In genomic region chr18:41745166-41746049, GRCh38 we compare ENCODE assay signal across 9 cellular contexts.
DNase-seq lines count a peak whose midpoint lies in the region; ATAC-seq and TF ChIP-seq lines count a peak whose summit lies in the region.
"Had no signal": no experiment of that assay in that cellular context is flagged by ENCODE, and none has a peak within 500 bp of the region (broad histone marks: within the 10 kb centered on the region; RNA-seq: fewer than 3 reads in every experiment).

No MANE protein-coding gene starts in this region.

- no peaks in the 10 kb centered on the region for H3K27me3 ChIP-seq in thyroid gland

- no peak overlapping the region for H3K4me3 ChIP-seq in thyroid gland (replicated peaks in 1 of 3)

- peak; percentile 61 for ATAC-seq in HG03457 (IDR thresholded peaks at IDR 0.05; ENCODE audit: unreplicated experiment)
- ATAC-seq in GM18520 (IDR thresholded peaks at IDR 0.05; ENCODE audit: unreplicated experiment) = no peak

- peak; percentile 24 for DNase-seq in 8988T
- peak; percentile 38 for DNase-seq in NCI-H345 treated with DMSO at 0.1 percent for 48 hours (lab: John Stamatoyannopoulos, UW; ENCODE audit: unreplicated experiment)
- peak; percentile 55 for DNase-seq in amniotic epithelial cell (ENCODE audit: low read depth)
- peak; percentile 77 for DNase-seq in iPS-NIHi7 (ENCODE audit: extremely low spot score)
- peak; percentile 36 to 56 for DNase-seq in thyroid gland

- TF ChIP-seq CTCF in GM12872 (IDR thresholded peaks at IDR 0.05; ENCODE audit: insufficient read depth, low read depth, low read length) (peak; percentile 65), thyroid gland (IDR thresholded peaks at IDR 0.05) (peak; percentile 17 to 60 (median 38))

- no peak for TF ChIP-seq POLR2A in thyroid gland (IDR thresholded peaks at IDR 0.05)

- H3K27ac ChIP-seq in thyroid gland = no peak overlapping the region
- H3K27ac ChIP-seq: epithelial cell of prostate had no signal

- no peaks in the 10 kb centered on the region for H3K36me3 ChIP-seq in thyroid gland

- H3K9me3 ChIP-seq in thyroid gland = no peaks in the 10 kb centered on the region

- 37 to 38% methylated on average over 5 of the region's 5 CpGs for WGBS in thyroid gland, 2 donors

- no peaks in the 10 kb centered on the region for H3K4me1 ChIP-seq in thyroid gland

- intact Hi-C loops in thyroid gland (cut with DNase I) = no loop called here

Comparison
In these comparisons a context has a peak if more than half of its experiments do, and no peak if none do; other contexts are left out.
1. DNase-seq: peak in every context shown above with its lines; median percentile 77 in iPS-NIHi7; 55 in amniotic epithelial cell; 46 in thyroid gland; 38 in NCI-H345 treated with DMSO at 0.1 percent for 48 hours; 24 in 8988T.